In the genomic region with DNA sequence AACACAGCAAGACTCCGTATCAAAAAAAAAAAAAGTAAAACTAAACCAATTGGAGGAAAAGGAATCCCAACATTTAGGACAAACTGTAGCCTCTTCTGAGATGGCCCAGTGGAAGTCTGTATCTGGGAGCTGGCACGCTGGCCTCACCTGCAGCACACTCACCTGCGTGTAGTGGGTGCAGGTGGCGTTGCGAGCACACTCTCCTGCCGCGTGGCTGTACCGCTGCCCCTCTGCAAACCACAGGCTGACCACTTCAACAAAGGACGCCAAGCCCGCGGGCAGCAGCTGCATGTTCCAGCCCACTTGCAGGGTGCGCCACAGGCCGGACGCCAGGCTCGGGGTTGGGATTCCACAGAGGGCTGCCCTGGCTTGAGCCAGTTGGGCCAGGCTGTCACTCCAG, we compare ENCODE assay signal across 1 cellular context. TPM values are rescaled to one million over a fixed set of nuclear protein-coding genes. Genes with fewer than 3 reads are reported as not detected.
"Had no signal": no experiment of that assay in that cellular context is flagged by ENCODE, and none has a peak within 500 bp of the region (broad histone marks: within the 10 kb centered on the region; RNA-seq: fewer than 3 reads in every experiment).

No MANE protein-coding gene starts in this region.

RNA-seq across cellular contexts. Expression of gene CLEC18B, which starts 3.4 kb away (rescaled TPM):
- total RNA-seq: LHCN-M2 had no signal
